Comparison of ENCODE assay signal across 1 cellular context in genomic region chr6:20212392-20213111, GRCh38.
TF ChIP-seq lines count a peak whose summit lies in the region.

Gene MBOAT1 (minus strand): TSS chr6:20212469. CDS start chr6:20212234, 235 bp downstream.

TF ChIP-seq in K562, 482 proteins besides CTCF, POLR2A, EP300 and RAD21 (continued from another document and continues in another):
- no peak; the same call in 1 of the 2 replicates for TF ChIP-seq MYC (IDR thresholded peaks at IDR 0.05; ENCODE audit: low read depth, low read length)
- TF ChIP-seq MYC (CRISPR knock-in tag; IDR thresholded peaks at IDR 0.05; ENCODE audit: borderline replicate concordance, low read depth) = no peak; the same call in 1 of the 2 replicates
- TF ChIP-seq SLC30A9 (CRISPR knock-in tag; IDR thresholded peaks at IDR 0.05) = no peak
- no peak for TF ChIP-seq ZNF699 (CRISPR knock-in tag; IDR thresholded peaks at IDR 0.05; ENCODE audit: insufficient replicate concordance)
- TF ChIP-seq MTF1 (CRISPR knock-in tag; IDR thresholded peaks at IDR 0.05; ENCODE audit: borderline replicate concordance) = no peak
- TF ChIP-seq, protein P1, sequence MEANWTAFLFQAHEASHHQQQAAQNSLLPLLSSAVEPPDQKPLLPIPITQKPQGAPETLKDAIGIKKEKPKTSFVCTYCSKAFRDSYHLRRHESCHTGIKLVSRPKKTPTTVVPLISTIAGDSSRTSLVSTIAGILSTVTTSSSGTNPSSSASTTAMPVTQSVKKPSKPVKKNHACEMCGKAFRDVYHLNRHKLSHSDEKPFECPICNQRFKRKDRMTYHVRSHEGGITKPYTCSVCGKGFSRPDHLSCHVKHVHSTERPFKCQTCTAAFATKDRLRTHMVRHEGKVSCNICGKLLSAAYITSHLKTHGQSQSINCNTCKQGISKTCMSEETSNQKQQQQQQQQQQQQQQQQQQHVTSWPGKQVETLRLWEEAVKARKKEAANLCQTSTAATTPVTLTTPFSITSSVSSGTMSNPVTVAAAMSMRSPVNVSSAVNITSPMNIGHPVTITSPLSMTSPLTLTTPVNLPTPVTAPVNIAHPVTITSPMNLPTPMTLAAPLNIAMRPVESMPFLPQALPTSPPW (CRISPR knock-in tag; IDR thresholded peaks at IDR 0.05) = peak; percentile 82
- TF ChIP-seq SMARCC2 (IDR thresholded peaks at IDR 0.05; ENCODE audit: low read depth) = no peak
- no peak for TF ChIP-seq ZBED1 (IDR thresholded peaks at IDR 0.05)
- no peak for TF ChIP-seq EP400 (IDR thresholded peaks at IDR 0.05)
- no peak for TF ChIP-seq CHCHD3 (CRISPR knock-in tag; IDR thresholded peaks at IDR 0.05)
- peak; percentile 29; the same call in 1 of the 2 replicates for TF ChIP-seq GATAD2A (IDR thresholded peaks at IDR 0.05)
- TF ChIP-seq, protein P2, sequence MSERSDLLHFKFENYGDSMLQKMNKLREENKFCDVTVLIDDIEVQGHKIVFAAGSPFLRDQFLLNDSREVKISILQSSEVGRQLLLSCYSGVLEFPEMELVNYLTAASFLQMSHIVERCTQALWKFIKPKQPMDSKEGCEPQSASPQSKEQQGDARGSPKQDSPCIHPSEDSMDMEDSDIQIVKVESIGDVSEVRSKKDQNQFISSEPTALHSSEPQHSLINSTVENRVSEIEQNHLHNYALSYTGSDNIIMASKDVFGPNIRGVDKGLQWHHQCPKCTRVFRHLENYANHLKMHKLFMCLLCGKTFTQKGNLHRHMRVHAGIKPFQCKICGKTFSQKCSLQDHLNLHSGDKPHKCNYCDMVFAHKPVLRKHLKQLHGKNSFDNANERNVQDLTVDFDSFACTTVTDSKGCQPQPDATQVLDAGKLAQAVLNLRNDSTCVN (CRISPR knock-in tag; IDR thresholded peaks at IDR 0.05) = no peak
- TF ChIP-seq ZFP91 (CRISPR knock-in tag; IDR thresholded peaks at IDR 0.05) = no peak
- no peak for TF ChIP-seq HDAC1 (IDR thresholded peaks at IDR 0.05)
- TF ChIP-seq SUPT5H (IDR thresholded peaks at IDR 0.05) = peak; percentile 65; the same call in 1 of the 2 replicates
- TF ChIP-seq STAT5A (IDR thresholded peaks at IDR 0.05; ENCODE audit: borderline replicate concordance, low read length) = no peak
- TF ChIP-seq ZC3H8 (IDR thresholded peaks at IDR 0.05) = no peak
- 0 out of 2 replicates have a peak, but pooled peaks have one; percentile 31 for TF ChIP-seq ZNF592 (IDR thresholded peaks at IDR 0.05)
- TF ChIP-seq RAD51 (IDR thresholded peaks at IDR 0.05; ENCODE audit: borderline replicate concordance, low read depth) = no peak
- 0 out of 2 replicates have a peak, but pooled peaks have one; percentile 50 for TF ChIP-seq ZNF282 (CRISPR knock-in tag; IDR thresholded peaks at IDR 0.05)
- TF ChIP-seq BMI1 (IDR thresholded peaks at IDR 0.05; ENCODE audit: low read length) = no peak
- TF ChIP-seq MCM2 (IDR thresholded peaks at IDR 0.05; ENCODE audit: low read depth) = no peak
- TF ChIP-seq, protein P3, sequence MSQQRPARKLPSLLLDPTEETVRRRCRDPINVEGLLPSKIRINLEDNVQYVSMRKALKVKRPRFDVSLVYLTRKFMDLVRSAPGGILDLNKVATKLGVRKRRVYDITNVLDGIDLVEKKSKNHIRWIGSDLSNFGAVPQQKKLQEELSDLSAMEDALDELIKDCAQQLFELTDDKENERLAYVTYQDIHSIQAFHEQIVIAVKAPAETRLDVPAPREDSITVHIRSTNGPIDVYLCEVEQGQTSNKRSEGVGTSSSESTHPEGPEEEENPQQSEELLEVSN (IDR thresholded peaks at IDR 0.05; ENCODE audit: borderline replicate concordance in 1 of 2, extremely low read depth in 1 of 2, insufficient read depth in 1 of 2, insufficient read length in 1 of 2, low read depth in 1 of 2, low read length in 1 of 2, poor library complexity in 1 of 2, severe bottlenecking in 1 of 2) = peak; percentile 93 to 98
- TF ChIP-seq ESRRB (CRISPR knock-in tag; IDR thresholded peaks at IDR 0.05; ENCODE audit: borderline replicate concordance) = no peak
- TF ChIP-seq, protein P4, sequence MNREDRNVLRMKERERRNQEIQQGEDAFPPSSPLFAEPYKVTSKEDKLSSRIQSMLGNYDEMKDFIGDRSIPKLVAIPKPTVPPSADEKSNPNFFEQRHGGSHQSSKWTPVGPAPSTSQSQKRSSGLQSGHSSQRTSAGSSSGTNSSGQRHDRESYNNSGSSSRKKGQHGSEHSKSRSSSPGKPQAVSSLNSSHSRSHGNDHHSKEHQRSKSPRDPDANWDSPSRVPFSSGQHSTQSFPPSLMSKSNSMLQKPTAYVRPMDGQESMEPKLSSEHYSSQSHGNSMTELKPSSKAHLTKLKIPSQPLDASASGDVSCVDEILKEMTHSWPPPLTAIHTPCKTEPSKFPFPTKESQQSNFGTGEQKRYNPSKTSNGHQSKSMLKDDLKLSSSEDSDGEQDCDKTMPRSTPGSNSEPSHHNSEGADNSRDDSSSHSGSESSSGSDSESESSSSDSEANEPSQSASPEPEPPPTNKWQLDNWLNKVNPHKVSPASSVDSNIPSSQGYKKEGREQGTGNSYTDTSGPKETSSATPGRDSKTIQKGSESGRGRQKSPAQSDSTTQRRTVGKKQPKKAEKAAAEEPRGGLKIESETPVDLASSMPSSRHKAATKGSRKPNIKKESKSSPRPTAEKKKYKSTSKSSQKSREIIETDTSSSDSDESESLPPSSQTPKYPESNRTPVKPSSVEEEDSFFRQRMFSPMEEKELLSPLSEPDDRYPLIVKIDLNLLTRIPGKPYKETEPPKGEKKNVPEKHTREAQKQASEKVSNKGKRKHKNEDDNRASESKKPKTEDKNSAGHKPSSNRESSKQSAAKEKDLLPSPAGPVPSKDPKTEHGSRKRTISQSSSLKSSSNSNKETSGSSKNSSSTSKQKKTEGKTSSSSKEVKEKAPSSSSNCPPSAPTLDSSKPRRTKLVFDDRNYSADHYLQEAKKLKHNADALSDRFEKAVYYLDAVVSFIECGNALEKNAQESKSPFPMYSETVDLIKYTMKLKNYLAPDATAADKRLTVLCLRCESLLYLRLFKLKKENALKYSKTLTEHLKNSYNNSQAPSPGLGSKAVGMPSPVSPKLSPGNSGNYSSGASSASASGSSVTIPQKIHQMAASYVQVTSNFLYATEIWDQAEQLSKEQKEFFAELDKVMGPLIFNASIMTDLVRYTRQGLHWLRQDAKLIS (CRISPR knock-in tag; IDR thresholded peaks at IDR 0.05) = peak; percentile 90; the same call in 1 of the 2 replicates
- TF ChIP-seq RBBP5 (IDR thresholded peaks at IDR 0.05; ENCODE audit: borderline replicate concordance, insufficient read depth, low read length, poor library complexity, severe bottlenecking) = peak; percentile 81
- TF ChIP-seq ELK3 (CRISPR knock-in tag; IDR thresholded peaks at IDR 0.05) = no peak
- no peak for TF ChIP-seq TRIM24 (IDR thresholded peaks at IDR 0.05)
- no peak for TF ChIP-seq CREBBP (IDR thresholded peaks at IDR 0.05; ENCODE audit: low read depth, low read length)
- TF ChIP-seq NFE2 (IDR thresholded peaks at IDR 0.05; ENCODE audit: low read depth) = no peak
- TF ChIP-seq MAFK (IDR thresholded peaks at IDR 0.05; ENCODE audit: low read length) = no peak
- peak; percentile 52; the same call in 1 of the 2 replicates for TF ChIP-seq ETV5 (CRISPR knock-in tag; IDR thresholded peaks at IDR 0.05; ENCODE audit: low read depth)
- 0 out of 2 replicates have a peak, but pooled peaks have one; percentile 36 for TF ChIP-seq ZNF740 (CRISPR knock-in tag; IDR thresholded peaks at IDR 0.05)
- TF ChIP-seq ZNF740 (tag; IDR thresholded peaks at IDR 0.05) = no peak
- no peak for TF ChIP-seq MED1 (CRISPR knock-in tag; IDR thresholded peaks at IDR 0.05; ENCODE audit: borderline replicate concordance)
- TF ChIP-seq, protein P5, sequence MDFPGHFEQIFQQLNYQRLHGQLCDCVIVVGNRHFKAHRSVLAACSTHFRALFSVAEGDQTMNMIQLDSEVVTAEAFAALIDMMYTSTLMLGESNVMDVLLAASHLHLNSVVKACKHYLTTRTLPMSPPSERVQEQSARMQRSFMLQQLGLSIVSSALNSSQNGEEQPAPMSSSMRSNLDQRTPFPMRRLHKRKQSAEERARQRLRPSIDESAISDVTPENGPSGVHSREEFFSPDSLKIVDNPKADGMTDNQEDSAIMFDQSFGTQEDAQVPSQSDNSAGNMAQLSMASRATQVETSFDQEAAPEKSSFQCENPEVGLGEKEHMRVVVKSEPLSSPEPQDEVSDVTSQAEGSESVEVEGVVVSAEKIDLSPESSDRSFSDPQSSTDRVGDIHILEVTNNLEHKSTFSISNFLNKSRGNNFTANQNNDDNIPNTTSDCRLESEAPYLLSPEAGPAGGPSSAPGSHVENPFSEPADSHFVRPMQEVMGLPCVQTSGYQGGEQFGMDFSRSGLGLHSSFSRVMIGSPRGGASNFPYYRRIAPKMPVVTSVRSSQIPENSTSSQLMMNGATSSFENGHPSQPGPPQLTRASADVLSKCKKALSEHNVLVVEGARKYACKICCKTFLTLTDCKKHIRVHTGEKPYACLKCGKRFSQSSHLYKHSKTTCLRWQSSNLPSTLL (IDR thresholded peaks at IDR 0.05) = no peak
- no peak for TF ChIP-seq USF1 (CRISPR knock-in tag; IDR thresholded peaks at IDR 0.05)
- no peak for TF ChIP-seq STAT5B (CRISPR knock-in tag; IDR thresholded peaks at IDR 0.05)
- no peak for TF ChIP-seq RBM14 (IDR thresholded peaks at IDR 0.05; ENCODE audit: borderline replicate concordance, insufficient read depth, low read depth, low read length)
- TF ChIP-seq BCOR (IDR thresholded peaks at IDR 0.05) = no peak
- no peak for TF ChIP-seq BDP1 (IDR thresholded peaks at IDR 0.05; ENCODE audit: insufficient read depth, insufficient read length)
- TF ChIP-seq NFRKB (IDR thresholded peaks at IDR 0.05; ENCODE audit: low read depth) = no peak
- no peak for TF ChIP-seq ZNF316 (IDR thresholded peaks at IDR 0.05)
- TF ChIP-seq ATF2 (CRISPR knock-in tag; IDR thresholded peaks at IDR 0.05) = no peak
- no peak for TF ChIP-seq NFXL1 (CRISPR knock-in tag; IDR thresholded peaks at IDR 0.05)
